8 cellular contexts compared by ENCODE assay signal in the genomic region with DNA sequence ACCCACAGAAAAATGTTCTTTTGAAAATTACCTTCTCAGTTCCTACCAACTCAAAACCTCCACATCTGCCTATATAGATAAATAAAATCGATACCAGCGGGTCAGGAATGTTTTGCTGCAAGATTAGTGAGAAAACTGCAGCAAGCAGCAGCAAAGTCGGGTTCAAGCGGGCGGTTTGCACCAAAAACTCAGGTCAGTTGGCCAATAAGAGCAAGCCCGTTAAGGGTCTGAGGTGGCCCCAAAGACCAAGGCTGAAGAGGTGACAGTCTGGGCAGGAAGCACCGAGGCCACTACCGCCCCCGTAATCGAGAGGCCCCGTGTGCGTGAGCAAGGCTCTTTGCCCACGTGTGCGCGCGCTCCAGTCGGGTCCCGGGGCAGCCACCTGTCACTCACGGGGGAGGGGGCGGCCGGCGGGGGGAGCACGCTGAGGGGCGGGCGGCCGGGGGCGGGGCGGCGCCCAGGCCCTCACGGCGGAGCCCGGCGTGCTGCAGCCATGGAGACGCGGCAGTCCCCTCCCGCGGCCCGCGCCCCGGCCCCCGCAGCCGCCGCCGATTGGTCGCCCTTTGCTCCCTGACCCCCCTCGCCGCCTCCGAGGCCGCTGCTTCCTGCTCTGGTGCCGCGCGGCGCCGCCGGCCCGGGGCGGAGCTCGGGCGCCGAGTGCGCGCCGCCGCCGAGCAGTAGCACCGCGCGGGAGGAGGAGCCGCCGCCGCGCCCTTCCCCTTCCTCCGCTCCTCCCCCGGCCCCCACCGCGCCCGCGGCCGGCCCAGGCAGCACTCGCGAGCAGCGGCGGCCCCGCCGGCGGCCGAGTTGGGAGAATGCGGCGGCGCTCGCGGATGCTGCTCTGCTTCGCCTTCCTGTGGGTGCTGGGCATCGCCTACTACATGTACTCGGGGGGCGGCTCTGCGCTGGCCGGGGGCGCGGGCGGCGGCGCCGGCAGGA. TPM values are rescaled to one million over a fixed set of nuclear protein-coding genes. Genes with fewer than 3 reads are reported as not detected.
DNase-seq lines count a peak whose midpoint lies in the region; ATAC-seq and FAIRE-seq lines count a peak whose summit lies in the region.

TSS of gene GALNT2 (plus strand) at position 773 of the 939 bp plus-strand sequence. CDS start at position 816, 43 bp downstream.

- H3K9me3 Mint-ChIP-seq in T-helper 2 cell treated with Interferon-gamma antibody and Interleukin-4, amounts not matched to agents 5 μg/mL and 100 μg/mL, for 36 hours: peaks cover 14% of the 10 kb centered on the region

- H3K4me3 Mint-ChIP-seq in T-helper 2 cell treated with Interferon-gamma antibody and Interleukin-4, amounts not matched to agents 5 μg/mL and 100 μg/mL, for 36 hours: peak within 1 kb of the TSS; percentile 89

- ATAC-seq in GM18508 (IDR thresholded peaks at IDR 0.05; ENCODE audit: insufficient read depth, unreplicated experiment) (peak; percentile 49), HG02970 (IDR thresholded peaks at IDR 0.05; ENCODE audit: low FRiP score, unreplicated experiment) (peak; percentile 96), right cardiac atrium (peak; percentile 96 to 97)

- H3K4me1 Mint-ChIP-seq in T-helper 2 cell treated with Interferon-gamma antibody and Interleukin-4, amounts not matched to agents 5 μg/mL and 100 μg/mL, for 36 hours (ENCODE audit: low read depth): peaks cover 26% of the 10 kb centered on the region

- no peaks in the 10 kb centered on the region for H3K4me1 ChIP-seq in right cardiac atrium (ENCODE audit: control insufficient read depth, insufficient read depth, low read length)

- H3K4me3 ChIP-seq in right cardiac atrium (ENCODE audit: low read length): peak within 1 kb of the TSS; percentile 86

- under 1% methylated on average over 103 of the region's 104 CpGs for WGBS in right cardiac atrium

- no peaks in the 10 kb centered on the region for H3K36me3 Mint-ChIP-seq in T-helper 2 cell treated with Interferon-gamma antibody and Interleukin-4, amounts not matched to agents 5 μg/mL and 100 μg/mL, for 36 hours (ENCODE audit: low read depth)

- DNase-seq in NCI-H2029 treated with DMSO at 0.1 percent for 48 hours (lab: John Stamatoyannopoulos, UW): peak; percentile 40
- DNase-seq in T-helper 2 cell treated with Interferon-gamma antibody and Interleukin-4, amounts not matched to agents 5 μg/mL and 100 μg/mL, for 36 hours (ENCODE audit: low spot score): peak; percentile 91
- peak in 56 of 58 donors; percentile 29 to 91 (median 83) for DNase-seq in anterior cingulate cortex (lab: John Stamatoyannopoulos, UW)
- peak; percentile 91 to 96 (median 96) for DNase-seq in right cardiac atrium
- peak; percentile 94 for DNase-seq in putamen (ENCODE audit: low spot score)
- peak; percentile 96 for DNase-seq in urothelium cell line (ENCODE audit: low spot score)

- intact Hi-C loops in right cardiac atrium (cut with DNase I): no loop called here

- no peaks in the 10 kb centered on the region for H3K27me3 ChIP-seq in right cardiac atrium (ENCODE audit: control insufficient read depth, insufficient read depth)

- peak within 1 kb of the TSS; percentile 90 for H3K27ac ChIP-seq in right cardiac atrium (ENCODE audit: low read length)

- peak within 1 kb of the TSS; percentile 87 for H3K27ac Mint-ChIP-seq in T-helper 2 cell treated with Interferon-gamma antibody and Interleukin-4, amounts not matched to agents 5 μg/mL and 100 μg/mL, for 36 hours

- peaks cover 11% of the 10 kb centered on the region for H3K27me3 Mint-ChIP-seq in T-helper 2 cell treated with Interferon-gamma antibody and Interleukin-4, amounts not matched to agents 5 μg/mL and 100 μg/mL, for 36 hours (ENCODE audit: low read depth)

- no peaks in the 10 kb centered on the region for H3K9me3 ChIP-seq in right cardiac atrium (ENCODE audit: control insufficient read depth, low read length)

- peak; percentile 88 for FAIRE-seq in urothelium cell line (lab: Jason Lieb, UNC)

RNA-seq across cellular contexts. Expression of gene GALNT2, which starts in this region (rescaled TPM):
- 10 to 100 TPM; 36.8 to 45.5 (median 40.5) TPM for total RNA-seq in right cardiac atrium
- polyA plus RNA-seq in right cardiac atrium: 27.4 TPM

Comparison
In these comparisons a context has a peak if more than half of its experiments do, and no peak if none do; other contexts are left out.
1. Peak in every context shown above with its lines: DNase-seq, ATAC-seq, H3K4me3 ChIP-seq and H3K27ac ChIP-seq.
2. DNase-seq: peak in every context shown above with its lines; median percentile 96 in right cardiac atrium; 96 in urothelium cell line; 94 in putamen; 91 in T-helper 2 cell treated with Interferon-gamma antibody and Interleukin-4, amounts not matched to agents 5 μg/mL and 100 μg/mL, for 36 hours; 83 in anterior cingulate cortex; 40 in NCI-H2029 treated with DMSO at 0.1 percent for 48 hours.